ENCODE assay signal across 2 cellular contexts in genomic region chr10:97628228-97628627, GRCh38.
TF ChIP-seq lines count a peak whose summit lies in the region.

No MANE protein-coding gene starts in this region.

TF ChIP-seq in IMR-90, 13 proteins besides CTCF, POLR2A, EP300 and RAD21:
- no peak for TF ChIP-seq CHD1 (IDR thresholded peaks at IDR 0.05; ENCODE audit: low read depth, low read length)
- no peak for TF ChIP-seq USF2 (IDR thresholded peaks at IDR 0.05; ENCODE audit: low read depth, low read length)
- no peak for TF ChIP-seq NFE2L2 (IDR thresholded peaks at IDR 0.05; ENCODE audit: low read depth, low read length)
- no peak for TF ChIP-seq ELK1 (IDR thresholded peaks at IDR 0.05; ENCODE audit: borderline replicate concordance, low read depth, low read length)

TF ChIP-seq in GM12891, 5 proteins besides CTCF, POLR2A, EP300 and RAD21:
- TF ChIP-seq TAF1 (IDR thresholded peaks at IDR 0.05; ENCODE audit: low read depth, low read length) (no peak), PAX5 (IDR thresholded peaks at IDR 0.05; ENCODE audit: insufficient read depth, low read length, severe bottlenecking) (no peak), POLR2AphosphoS5 (IDR thresholded peaks at IDR 0.05; ENCODE audit: low read depth, low read length) (no peak), POU2F2 (IDR thresholded peaks at IDR 0.05; ENCODE audit: low read depth, low read length) (no peak), SPI1 (IDR thresholded peaks at IDR 0.05; ENCODE audit: low read depth, low read length) (no peak)
